30 cellular contexts compared by ENCODE assay signal in genomic region chr14:91595736-91596135, GRCh38.
"Had no signal": no experiment of that assay in that cellular context is flagged by ENCODE, and none has a peak within 500 bp of the region (broad histone marks: within the 10 kb centered on the region; RNA-seq: fewer than 3 reads in every experiment).

No MANE protein-coding gene starts in this region.

- ATAC-seq: activated CD8-positive, alpha-beta T cell treated with anti-CD3 and anti-CD28 coated beads for 36 hours; activated naive CD4-positive, alpha-beta T cell treated with anti-CD3 and anti-CD28 coated beads, Interleukin-2, amount 50 U/mL, for 72 hours; activated T-cell treated with anti-CD3 and anti-CD28 coated beads, Interleukin-2, amount 50 U/mL, for 4 hours; activated T-cell treated with anti-CD3 and anti-CD28 coated beads, Interleukin-2, amount 50 U/mL, for 72 hours; activated T-helper 17 cell treated with anti-CD3 and anti-CD28 coated beads, Interleukin-2, amount 50 U/mL, for 72 hours had no signal

- H3K36me3 ChIP-seq: adrenal gland, cardiac muscle cell had no signal

- H3K4me1 ChIP-seq: adrenal gland had no signal

- H3K4me3 ChIP-seq: adrenal gland, cardiac muscle cell had no signal

- DNase-seq: activated B cell treated with CpG ODN at 0.5 μM for 24 hours; activated CD4-positive, alpha-beta memory T cell treated with anti-CD3 and anti-CD28 coated beads for 36 hours; activated CD4-positive, alpha-beta T cell treated with anti-CD3 and anti-CD28 coated beads for 4 hours; activated CD4-positive, alpha-beta T cell treated with anti-CD3 and anti-CD28 coated beads, Interleukin-2, amount 10 ng/mL, durations not matched to agents 24 days and 14 days; activated CD4-positive, alpha-beta T cell treated with anti-CD3 and anti-CD28 coated beads, Interleukin-2, amount 50 U/mL, for 1 hour; activated CD4-positive, alpha-beta T cell treated with anti-CD3 and anti-CD28 coated beads, Interleukin-2, amount 50 U/mL, for 4 hours; activated CD4-positive, CD25-positive, alpha-beta regulatory T cell treated with anti-CD3 and anti-CD28 coated beads, Interleukin-2, amount 50 U/mL, for 72 hours; activated CD8-positive, alpha-beta memory T cell treated with anti-CD3 and anti-CD28 coated beads, Interleukin-2, amount 50 U/mL, for 4 hours; activated CD8-positive, alpha-beta T cell treated with anti-CD3 and anti-CD28 coated beads for 36 hours; activated effector memory CD4-positive, alpha-beta T cell treated with anti-CD3 and anti-CD28 coated beads, Interleukin-2, amount 50 U/mL, for 16 hours; activated gamma-delta T cell treated with Interleukin-2 at 50 U/mL for 16 hours; activated naive CD4-positive, alpha-beta T cell; activated naive CD4-positive, alpha-beta T cell treated with anti-CD3 and anti-CD28 coated beads for 36 hours; activated naive CD4-positive, alpha-beta T cell treated with anti-CD3 and anti-CD28 coated beads, Interleukin-2, amount 50 U/mL, for 16 hours; activated naive CD8-positive, alpha-beta T cell treated with anti-CD3 and anti-CD28 coated beads for 36 hours; activated T-cell treated with anti-CD3 and anti-CD28 coated beads for 4 hours; activated T-cell treated with anti-CD3 and anti-CD28 coated beads, Interleukin-2, amount 50 U/mL, for 1 hour; activated T-cell treated with anti-CD3 and anti-CD28 coated beads, Interleukin-2, amount 50 U/mL, for 4 hours; activated T-cell treated with anti-CD3 and anti-CD28 coated beads, Interleukin-2, amount 50 U/mL, for 72 hours; adrenal gland; amniotic stem cell; aorta; caudate nucleus; cerebellar nuclear complex; T-helper 2 cell; T-helper 9 cell had no signal

- H3K9me3 ChIP-seq: adrenal gland had no signal

- H3K27me3 ChIP-seq: adrenal gland, cardiac muscle cell had no signal

- H3K27ac ChIP-seq: adrenal gland, cardiac muscle cell, VCaP had no signal
